In genomic region chr6:33262490-33262889, GRCh38 we compare ENCODE assay signal across 2 cellular contexts.
A peak's percentile ranks its signal among the peaks of the same experiment; 100 is the strongest.
TF ChIP-seq lines count a peak whose summit lies in the region.

No MANE protein-coding gene starts in this region.

TF ChIP-seq in HEK293, 187 proteins besides CTCF, POLR2A, EP300 and RAD21:
- TF ChIP-seq ZNF146 (tag by site-specific recombination; IDR thresholded peaks at IDR 0.05): peak; percentile 94

TF ChIP-seq in K562, 482 proteins besides CTCF, POLR2A, EP300 and RAD21:
- TF ChIP-seq RBM25 (IDR thresholded peaks at IDR 0.05; ENCODE audit: low read depth, low read length, severe bottlenecking): peak; percentile 32
- peak; percentile 78 for TF ChIP-seq ZNF146 (CRISPR knock-in tag; IDR thresholded peaks at IDR 0.05; ENCODE audit: unreplicated experiment)
